Comparison of ENCODE assay signal across 22 cellular contexts in genomic region chr1:238239343-238239742, GRCh38.
"Had no signal": no experiment of that assay in that cellular context is flagged by ENCODE, and none has a peak within 500 bp of the region (broad histone marks: within the 10 kb centered on the region; RNA-seq: fewer than 3 reads in every experiment).

No MANE protein-coding gene starts in this region.

- H3K9me3 ChIP-seq: esophagus squamous epithelium, gastrocnemius medialis, left lung, lower lobe of right lung, mucosa of descending colon had no signal

- H3K36me3 ChIP-seq: esophagus squamous epithelium, gastrocnemius medialis, heart right ventricle, left lung, lower lobe of right lung had no signal

- H3K27ac ChIP-seq: epithelial cell of prostate, esophagus squamous epithelium, gastrocnemius medialis, heart right ventricle, left lung, lower lobe of right lung had no signal

- H3K4me1 ChIP-seq: esophagus squamous epithelium, gastrocnemius medialis, heart right ventricle, left lung, lower lobe of right lung had no signal

- DNase-seq: cortex of kidney; effector CD8-positive, alpha-beta T cell; effector memory CD8-positive, alpha-beta T cell; esophagus squamous epithelium; foreskin fibroblast; foreskin melanocyte; gastrocnemius medialis; heart right ventricle; hippocampal formation; left cardiac atrium; left lung; left ventricle myocardium superior; lower lobe of right lung; mesenchymal stem cell; naive B cell; naive thymus-derived CD8-positive, alpha-beta T cell had no signal

- H3K4me3 ChIP-seq: esophagus squamous epithelium, gastrocnemius medialis, heart right ventricle, left lung, lower lobe of right lung, mucosa of descending colon had no signal

- H3K27me3 ChIP-seq: esophagus squamous epithelium, gastrocnemius medialis, heart right ventricle, left lung had no signal

- ATAC-seq: effector memory CD8-positive, alpha-beta T cell; esophagus mucosa; gastrocnemius medialis; heart right ventricle; left cardiac atrium; left lung; left ventricle myocardium superior; lower lobe of right lung; mucosa of descending colon; naive thymus-derived CD8-positive, alpha-beta T cell had no signal

- FAIRE-seq: endometrium, islet of Langerhans, keratinocyte had no signal
